Comparison of ENCODE assay signal across 17 cellular contexts in genomic region chr19:23365222-23365621, GRCh38.
"Had no signal": no experiment of that assay in that cellular context is flagged by ENCODE, and none has a peak within 500 bp of the region (broad histone marks: within the 10 kb centered on the region; RNA-seq: fewer than 3 reads in every experiment).

No MANE protein-coding gene starts in this region.

- H3K4me1 ChIP-seq: colonic mucosa, heart left ventricle, psoas muscle, right lobe of liver, tibial artery, upper lobe of left lung, vagina had no signal

- H3K27ac ChIP-seq: colonic mucosa, heart left ventricle, neutrophil, psoas muscle, right lobe of liver, tibial artery, upper lobe of left lung, vagina had no signal

- H3K4me3 ChIP-seq: colonic mucosa, heart left ventricle, mucosa of descending colon, psoas muscle, right lobe of liver, tibial artery, upper lobe of left lung, vagina had no signal

- H3K27ac Mint-ChIP-seq: naive thymus-derived CD8-positive, alpha-beta T cell; stimulated activated naive CD8-positive, alpha-beta T cell treated with anti-CD3 and anti-CD28 coated beads, Interleukin-15, Interleukin-2, amounts not matched to agents 100 ng/mL and 50 ng/mL, for 24 hours had no signal

- H3K36me3 ChIP-seq: neutrophil had no signal

- H3K27me3 Mint-ChIP-seq: naive thymus-derived CD8-positive, alpha-beta T cell; stimulated activated naive CD8-positive, alpha-beta T cell treated with anti-CD3 and anti-CD28 coated beads, Interleukin-15, Interleukin-2, amounts not matched to agents 100 ng/mL and 50 ng/mL, for 24 hours had no signal

- H3K4me3 Mint-ChIP-seq: naive thymus-derived CD8-positive, alpha-beta T cell; stimulated activated naive CD8-positive, alpha-beta T cell treated with anti-CD3 and anti-CD28 coated beads, Interleukin-15, Interleukin-2, amounts not matched to agents 100 ng/mL and 50 ng/mL, for 24 hours had no signal

- H3K27me3 ChIP-seq: colonic mucosa, heart left ventricle, neutrophil, right lobe of liver, tibial artery, upper lobe of left lung, vagina had no signal

- DNase-seq: colonic mucosa; dermis blood vessel endothelial cell; heart left ventricle; hippocampal formation; kidney glomerular epithelial cell; mucosa of descending colon; naive thymus-derived CD8-positive, alpha-beta T cell; psoas muscle; retina; right lobe of liver; stimulated activated CD4-positive, alpha-beta T cell treated with anti-CD3 and anti-CD28 coated beads, Interleukin-12 subunit alpha, Interleukin-12 subunit beta, amount 100 ng/mL, for 4 hours; tibial artery; upper lobe of left lung had no signal

- ATAC-seq: esophagus mucosa; heart left ventricle; mucosa of descending colon; naive thymus-derived CD8-positive, alpha-beta T cell; psoas muscle; right lobe of liver had no signal

- H3K4me1 Mint-ChIP-seq: naive thymus-derived CD8-positive, alpha-beta T cell had no signal
